9 cellular contexts compared by ENCODE assay signal in the genomic region with DNA sequence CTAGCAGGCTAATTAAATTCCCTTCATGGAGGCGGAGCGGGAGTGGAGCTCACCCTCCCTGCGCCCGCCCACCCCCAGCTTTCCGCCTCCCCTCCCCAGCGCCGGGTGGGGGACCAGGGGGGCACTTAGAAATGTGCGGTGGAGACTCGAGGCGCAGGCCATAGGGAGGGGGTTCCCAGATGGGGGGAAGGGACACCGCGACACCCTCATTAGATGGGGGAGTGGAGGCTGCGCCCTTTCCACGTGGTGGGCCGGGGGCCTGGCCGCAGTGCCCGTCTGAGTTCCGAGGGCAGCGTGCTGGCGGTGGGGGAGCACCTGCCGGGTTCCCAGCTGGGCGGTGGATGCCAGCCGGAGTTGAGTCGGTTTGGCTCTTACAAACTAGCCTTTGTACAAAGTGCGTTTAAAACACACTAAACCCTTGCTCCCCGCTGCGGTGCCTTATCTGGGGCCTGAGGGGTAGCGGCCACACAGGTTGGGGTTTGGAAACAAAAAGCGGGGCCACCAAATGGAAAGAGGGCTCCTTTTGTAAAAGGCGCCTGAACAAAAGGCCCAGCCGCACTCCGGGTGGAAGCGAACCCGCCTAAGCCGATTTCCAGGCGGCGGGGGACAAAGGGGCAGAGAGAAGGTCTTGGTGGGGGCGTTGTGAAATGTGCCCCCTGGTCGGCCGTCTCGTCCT. TPM values are rescaled to one million over a fixed set of nuclear protein-coding genes. Genes with fewer than 3 reads are reported as not detected.
DNase-seq lines count a peak whose midpoint lies in the region; ATAC-seq and TF ChIP-seq lines count a peak whose summit lies in the region.
"Had no signal": no experiment of that assay in that cellular context is flagged by ENCODE, and none has a peak within 500 bp of the region (broad histone marks: within the 10 kb centered on the region; RNA-seq: fewer than 3 reads in every experiment).

No MANE protein-coding gene starts in this region.

- H3K9me3 Mint-ChIP-seq in nephron progenitor cell = no peaks in the 10 kb centered on the region
- no peaks in the 10 kb centered on the region for H3K9me3 Mint-ChIP-seq in chondrocyte (ENCODE audit: low read depth)
- H3K9me3 Mint-ChIP-seq: activated naive CD4-positive, alpha-beta T cell treated with anti-CD3 and anti-CD28 coated beads for 36 hours had no signal

- peaks cover 32% of the 10 kb centered on the region for H3K4me1 ChIP-seq in colonic mucosa

- H3K9ac ChIP-seq in colonic mucosa (ENCODE audit: low read depth in 2 of 2, low read length in 2 of 2) = peak overlapping the region; percentile 68 to 84

- H3K27me3 Mint-ChIP-seq in nephron progenitor cell (ENCODE audit: low read depth, poor library complexity) (peaks cover 13% of the 10 kb centered on the region), chondrocyte (ENCODE audit: low read depth) (peaks cover 2% of the 10 kb centered on the region)

- ATAC-seq in HG03039 (IDR thresholded peaks at IDR 0.05; ENCODE audit: unreplicated experiment) = no peak

- peak; percentile 7 for DNase-seq in CD1c-positive myeloid dendritic cell (ENCODE audit: extremely low spot score)
- peak; percentile 56 for DNase-seq in KG1 (lab: John Stamatoyannopoulos, UW)
- peak; percentile 41 for DNase-seq in colonic mucosa
- DNase-seq in nephron progenitor cell = no peak
- DNase-seq in NCI-H1105 treated with DMSO at 0.1 percent for 48 hours (lab: John Stamatoyannopoulos, UW) = no peak
- DNase-seq in stimulated activated CD4-positive, alpha-beta T cell treated with anti-CD3 and anti-CD28 coated beads, Interleukin-4, amount 100 ng/mL, for 24 hours = no peak
- no peak for DNase-seq in chondrocyte (ENCODE audit: low spot score)

- H3K27ac Mint-ChIP-seq in nephron progenitor cell (no peak overlapping the region), chondrocyte (ENCODE audit: unreplicated experiment) (no peak overlapping the region)
- H3K27ac Mint-ChIP-seq: activated naive CD4-positive, alpha-beta T cell treated with anti-CD3 and anti-CD28 coated beads for 36 hours had no signal

- peak overlapping the region; percentile 94 for H3K27ac ChIP-seq in colonic mucosa

- no peaks in the 10 kb centered on the region for H3K36me3 Mint-ChIP-seq in nephron progenitor cell (ENCODE audit: low read depth)
- H3K36me3 Mint-ChIP-seq in chondrocyte (ENCODE audit: low read depth) = no peaks in the 10 kb centered on the region

- H3K36me3 ChIP-seq in colonic mucosa = no peaks in the 10 kb centered on the region

- H3K4me1 Mint-ChIP-seq in nephron progenitor cell (peaks cover 57% of the 10 kb centered on the region), chondrocyte (ENCODE audit: low read depth) (peaks cover 22% of the 10 kb centered on the region)

- TF ChIP-seq CTCF in colonic mucosa (IDR thresholded peaks at IDR 0.05) (no peak), nephron progenitor cell (IDR thresholded peaks at IDR 0.05) (no peak), chondrocyte (IDR thresholded peaks at IDR 0.05) (no peak)

- H3K4me3 Mint-ChIP-seq in nephron progenitor cell (peak overlapping the region; percentile 70), chondrocyte (ENCODE audit: unreplicated experiment) (no peak overlapping the region)
- H3K4me3 Mint-ChIP-seq: activated naive CD4-positive, alpha-beta T cell treated with anti-CD3 and anti-CD28 coated beads for 36 hours had no signal

- intact Hi-C loops in colonic mucosa (cut with DNase I) = no loop called here

- H3K4me3 ChIP-seq in colonic mucosa = peak overlapping the region; percentile 77

- no peaks in the 10 kb centered on the region for H3K27me3 ChIP-seq in colonic mucosa

- no peaks in the 10 kb centered on the region for H3K9me3 ChIP-seq in colonic mucosa

RNA-seq across cellular contexts. Expression of a gene that starts 1.4 kb away (rescaled TPM):
- total RNA-seq in colonic mucosa (100 to 1,000 TPM in 1 of 2 donors, 10 to 100 TPM in 1; 79.2 to 103 TPM), chondrocyte (22.6 to 37.1 TPM (median 24.0 TPM) in 3 replicates)

Comparison
In these comparisons a context has a peak if more than half of its experiments do, and no peak if none do; other contexts are left out.
1. DNase-seq: peak in CD1c-positive myeloid dendritic cell (single experiment), KG1 (single experiment) and colonic mucosa (single experiment); none in nephron progenitor cell (single experiment), NCI-H1105 treated with DMSO at 0.1 percent for 48 hours (single experiment), stimulated activated CD4-positive, alpha-beta T cell treated with anti-CD3 and anti-CD28 coated beads, Interleukin-4, amount 100 ng/mL, for 24 hours (single experiment) and chondrocyte (single experiment).